In the genomic region with DNA sequence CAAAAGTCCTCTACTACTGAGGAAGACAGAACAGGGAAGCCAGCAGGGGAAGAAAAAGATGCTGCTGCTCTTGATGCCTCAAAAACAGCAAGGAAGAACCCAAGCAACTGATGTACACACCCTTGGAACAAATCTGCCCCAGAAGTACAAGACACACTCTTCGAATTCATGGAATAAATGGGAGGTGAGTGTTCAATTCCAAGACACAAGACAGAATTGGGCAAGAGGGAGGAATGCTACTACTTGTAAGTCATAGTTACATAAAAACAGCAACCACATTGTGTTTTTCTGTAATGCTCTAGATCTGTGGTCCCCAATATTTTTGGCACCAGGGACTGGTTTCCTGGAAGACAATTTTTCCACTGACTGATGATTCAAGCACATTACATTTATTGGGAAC, we compare ENCODE assay signal across 23 cellular contexts. TPM values are rescaled to one million over a fixed set of nuclear protein-coding genes. Genes with fewer than 3 reads are reported as not detected.
DNase-seq lines count a peak whose midpoint lies in the region; ATAC-seq, FAIRE-seq and TF ChIP-seq lines count a peak whose summit lies in the region.
"Had no signal": no experiment of that assay in that cellular context is flagged by ENCODE, and none has a peak within 500 bp of the region (broad histone marks: within the 10 kb centered on the region; RNA-seq: fewer than 3 reads in every experiment).

No MANE protein-coding gene starts in this region.

- TF ChIP-seq CTCF in AG04449 (IDR thresholded peaks at IDR 0.05; ENCODE audit: insufficient read depth, low read length, missing control alignments) (no peak), HFFc6 (IDR thresholded peaks at IDR 0.05) (no peak), brain microvascular endothelial cell (IDR thresholded peaks at IDR 0.05; ENCODE audit: low read depth, low read length, missing control alignments) (no peak), foreskin keratinocyte (conservative IDR thresholded peaks at IDR 0.05) (no peak)

- H3K4me3 ChIP-seq in AG04449 (ENCODE audit: low read depth, low read length): no peak overlapping the region
- H3K4me3 ChIP-seq in brain microvascular endothelial cell (ENCODE audit: low read depth, low read length): no peak overlapping the region
- H3K4me3 ChIP-seq: MG63, psoas muscle, SJCRH30, thyroid gland had no signal

- H3K4me1 Mint-ChIP-seq in HFFc6 (ENCODE audit: low read depth): peaks cover 24% of the 10 kb centered on the region
- H3K4me1 Mint-ChIP-seq: activated naive CD8-positive, alpha-beta T cell treated with anti-CD3 and anti-CD28 coated beads, Interleukin-2, amount 50 U/mL, for 24 hours; memory B cell; nephron; stimulated activated memory B cell treated with anti-CD40 and anti-IgM and Interleukin-4, amounts not matched to agents 10 μg/mL and 1 μg/mL and 100 μg/mL, for 72 hours had no signal

- no peak overlapping the region for H3K4me3 Mint-ChIP-seq in HFFc6
- H3K4me3 Mint-ChIP-seq: activated naive CD8-positive, alpha-beta T cell treated with anti-CD3 and anti-CD28 coated beads, Interleukin-2, amount 50 U/mL, for 24 hours; CD4-positive, alpha-beta T cell; memory B cell; nephron; stimulated activated memory B cell treated with anti-CD40 and anti-IgM and Interleukin-4, amounts not matched to agents 10 μg/mL and 1 μg/mL and 100 μg/mL, for 72 hours; T-helper 2 cell treated with Interferon-gamma antibody and Interleukin-4, amounts not matched to agents 5 μg/mL and 100 μg/mL, for 36 hours had no signal

- H3K27me3 ChIP-seq in brain microvascular endothelial cell (replicated peaks) (no peaks in the 10 kb centered on the region), foreskin keratinocyte (no peaks in the 10 kb centered on the region)
- H3K27me3 ChIP-seq: MG63, SJCRH30, thyroid gland had no signal

- no peaks in the 10 kb centered on the region for H3K36me3 Mint-ChIP-seq in HFFc6 (ENCODE audit: low read depth)
- H3K36me3 Mint-ChIP-seq: memory B cell; stimulated activated memory B cell treated with anti-CD40 and anti-IgM and Interleukin-4, amounts not matched to agents 10 μg/mL and 1 μg/mL and 100 μg/mL, for 72 hours had no signal

- no peaks in the 10 kb centered on the region for H3K36me3 ChIP-seq in brain microvascular endothelial cell (replicated peaks)
- H3K36me3 ChIP-seq: MG63, SJCRH30, thyroid gland had no signal

- no peaks in the 10 kb centered on the region for H3K27me3 Mint-ChIP-seq in HFFc6 (ENCODE audit: insufficient read depth)
- H3K27me3 Mint-ChIP-seq: activated naive CD8-positive, alpha-beta T cell treated with anti-CD3 and anti-CD28 coated beads, Interleukin-2, amount 50 U/mL, for 24 hours had no signal

- no peak for FAIRE-seq in frontal cortex (lab: Jason Lieb, UNC)

- POLR2A ChIA-PET in AG04449 (lab: Yijun Ruan, JAX): no interaction called here

- CTCF ChIA-PET in AG04449 (lab: Yijun Ruan, JAX): interaction anchor here (4.5 kb wide), 1 partner anchor 10 kb away, joined by 44 read pairs; no protein-coding TSS in a partner anchor

- H3K27ac ChIP-seq in brain microvascular endothelial cell: no peak overlapping the region
- no peak overlapping the region for H3K27ac ChIP-seq in foreskin keratinocyte
- H3K27ac ChIP-seq: psoas muscle, SJCRH30, thyroid gland had no signal

- peak; percentile 36 for ATAC-seq in foreskin keratinocyte
- no peak for ATAC-seq in GM19463 (IDR thresholded peaks at IDR 0.05; ENCODE audit: unreplicated experiment)
- ATAC-seq: activated CD4-positive, CD25-positive, alpha-beta regulatory T cell treated with anti-CD3 and anti-CD28 coated beads, Interleukin-2, amount 50 U/mL, for 24 hours; activated naive CD8-positive, alpha-beta T cell treated with anti-CD3 and anti-CD28 coated beads, Interleukin-2, amount 50 U/mL, for 24 hours; psoas muscle; stimulated activated memory B cell treated with anti-CD40 and anti-IgM and Interleukin-4, amounts not matched to agents 10 μg/mL and 1 μg/mL and 100 μg/mL, for 72 hours had no signal

- DNase-seq in AG04449 (ENCODE audit: low read depth, low spot score) (peak; percentile 62), HFFc6 (peak; percentile 89), brain microvascular endothelial cell (peak; percentile 14), foreskin keratinocyte (peak; percentile 71 to 87), epidermal melanocyte (ENCODE audit: insufficient read length, low spot score) (no peak), H4 (ENCODE audit: low spot score) (no peak), frontal cortex (ENCODE audit: low spot score in 2 of 2) (no peak)
- DNase-seq: 8988T; activated naive CD8-positive, alpha-beta T cell treated with anti-CD3 and anti-CD28 coated beads, Interleukin-2, amount 50 U/mL, for 24 hours; CD4-positive, alpha-beta T cell; DMS53; islet precursor cell; MG63; NCI-H187 treated with DMSO at 0.1 percent for 48 hours; psoas muscle; SJCRH30; thyroid gland had no signal

- peaks cover 4% of the 10 kb centered on the region for H3K4me1 ChIP-seq in foreskin keratinocyte
- H3K4me1 ChIP-seq: psoas muscle, SJCRH30, thyroid gland had no signal

- H3K27ac Mint-ChIP-seq in HFFc6: peak overlapping the region; percentile 75
- H3K27ac Mint-ChIP-seq: activated naive CD8-positive, alpha-beta T cell treated with anti-CD3 and anti-CD28 coated beads, Interleukin-2, amount 50 U/mL, for 24 hours; CD4-positive, alpha-beta T cell; memory B cell; nephron; stimulated activated memory B cell treated with anti-CD40 and anti-IgM and Interleukin-4, amounts not matched to agents 10 μg/mL and 1 μg/mL and 100 μg/mL, for 72 hours; T-helper 2 cell treated with Interferon-gamma antibody and Interleukin-4, amounts not matched to agents 5 μg/mL and 100 μg/mL, for 36 hours had no signal

- no peaks in the 10 kb centered on the region for H3K9me3 Mint-ChIP-seq in HFFc6
- H3K9me3 Mint-ChIP-seq: activated naive CD8-positive, alpha-beta T cell treated with anti-CD3 and anti-CD28 coated beads, Interleukin-2, amount 50 U/mL, for 24 hours; CD4-positive, alpha-beta T cell; memory B cell; nephron; stimulated activated memory B cell treated with anti-CD40 and anti-IgM and Interleukin-4, amounts not matched to agents 10 μg/mL and 1 μg/mL and 100 μg/mL, for 72 hours; T-helper 2 cell treated with Interferon-gamma antibody and Interleukin-4, amounts not matched to agents 5 μg/mL and 100 μg/mL, for 36 hours had no signal

- in situ Hi-C loops in brain microvascular endothelial cell (cut with HindIII; ENCODE audit: low pct_ligation_motif_present, low sequenced_read_pairs): no loop called here

RNA-seq across cellular contexts. Expression of a gene that starts 58.0 kb away (rescaled TPM):
- 100 to 1,000 TPM; 430 to 691 (median 565) TPM for total RNA-seq in HFFc6 (2021; fragmentation: NEBNext Ultra II Directional; extraction: Animal tissue kit (Norgen Biotek cat#: 25700))
- total RNA-seq in foreskin keratinocyte: 868 and 948 TPM in 2 replicates
- 1,114 and 1,268 TPM in 2 replicates for polyA plus RNA-seq in foreskin keratinocyte
- 1,439 and 1,655 TPM in 2 replicates for total RNA-seq in H4 (2014; rRNA removed; shearing (Covaris generic))
- total RNA-seq in frontal cortex: 119 TPM

Comparison
In these comparisons a context has a peak if more than half of its experiments do, and no peak if none do; other contexts are left out.
1. DNase-seq: peak in AG04449 (single experiment), HFFc6 (single experiment), brain microvascular endothelial cell (single experiment) and foreskin keratinocyte (2 of 2); none in epidermal melanocyte (single experiment), H4 (single experiment) and frontal cortex (0 of 2).